27 cellular contexts compared by ENCODE assay signal in the genomic region with DNA sequence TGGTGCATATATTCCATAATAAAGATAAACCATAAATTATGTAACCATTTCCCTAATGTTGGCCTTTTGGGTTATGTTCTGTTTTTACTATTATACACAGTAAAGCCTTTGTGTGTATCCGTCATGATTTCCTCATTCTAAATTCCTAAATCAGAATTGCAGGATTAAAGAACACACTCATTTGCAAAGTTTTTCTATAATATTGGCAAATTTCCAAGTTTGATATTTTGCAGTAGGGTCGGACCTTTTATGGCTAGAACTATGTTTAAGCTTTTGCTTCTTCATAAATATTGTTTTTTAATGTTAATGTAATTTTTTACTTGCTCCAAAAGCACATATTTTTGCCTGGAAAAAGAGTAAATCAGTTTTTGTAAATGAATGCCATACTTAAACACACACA.
"Had no signal": no experiment of that assay in that cellular context is flagged by ENCODE, and none has a peak within 500 bp of the region (broad histone marks: within the 10 kb centered on the region; RNA-seq: fewer than 3 reads in every experiment).

No MANE protein-coding gene starts in this region.

- H3K27me3 ChIP-seq: neutrophil, pancreas, right lobe of liver, sigmoid colon, stomach, thyroid gland, tibial nerve, upper lobe of left lung, vagina had no signal

- H3K36me3 ChIP-seq: prostate gland had no signal

- H3K9me3 ChIP-seq: neutrophil, pancreas, prostate gland, right lobe of liver, sigmoid colon, stomach, thoracic aorta, thyroid gland, tibial nerve, upper lobe of left lung, vagina had no signal

- H3K4me3 ChIP-seq: pancreas, prostate gland, right lobe of liver, sigmoid colon, stomach, thoracic aorta, thyroid gland, tibial nerve, upper lobe of left lung, vagina had no signal

- H3K4me3 Mint-ChIP-seq: natural killer cell treated with Interleukin-12 subunit alpha and Interleukin-12 subunit beta and Interleukin-15 and Interleukin-18, amount 100 ng/mL, for 72 hours; nephron progenitor cell; neural crest cell; stimulated activated effector memory CD8-positive, alpha-beta T cell treated with anti-CD3 and anti-CD28 coated beads, Interleukin-12 subunit alpha, Interleukin-12 subunit beta, amount 100 ng/mL, for 72 hours; stimulated activated naive B cell treated with anti-CD40 and anti-IgM and Interleukin-4, amounts not matched to agents 10 μg/mL and 1 μg/mL and 100 μg/mL, for 72 hours; stimulated activated naive CD8-positive, alpha-beta T cell treated with anti-CD3 and anti-CD28 coated beads, Interleukin-15, Interleukin-2, amounts not matched to agents 100 ng/mL and 50 ng/mL, for 24 hours had no signal

- H3K9me3 Mint-ChIP-seq: natural killer cell treated with Interleukin-12 subunit alpha and Interleukin-12 subunit beta and Interleukin-15 and Interleukin-18, amount 100 ng/mL, for 72 hours; nephron progenitor cell; neural crest cell; stimulated activated effector memory CD8-positive, alpha-beta T cell treated with anti-CD3 and anti-CD28 coated beads, Interleukin-12 subunit alpha, Interleukin-12 subunit beta, amount 100 ng/mL, for 72 hours; stimulated activated naive B cell treated with anti-CD40 and anti-IgM and Interleukin-4, amounts not matched to agents 10 μg/mL and 1 μg/mL and 100 μg/mL, for 72 hours; stimulated activated naive CD8-positive, alpha-beta T cell treated with anti-CD3 and anti-CD28 coated beads, Interleukin-15, Interleukin-2, amounts not matched to agents 100 ng/mL and 50 ng/mL, for 24 hours had no signal

- H3K27ac Mint-ChIP-seq: natural killer cell treated with Interleukin-12 subunit alpha and Interleukin-12 subunit beta and Interleukin-15 and Interleukin-18, amount 100 ng/mL, for 72 hours; stimulated activated effector memory CD8-positive, alpha-beta T cell treated with anti-CD3 and anti-CD28 coated beads, Interleukin-12 subunit alpha, Interleukin-12 subunit beta, amount 100 ng/mL, for 72 hours; stimulated activated naive B cell treated with anti-CD40 and anti-IgM and Interleukin-4, amounts not matched to agents 10 μg/mL and 1 μg/mL and 100 μg/mL, for 72 hours; stimulated activated naive CD8-positive, alpha-beta T cell treated with anti-CD3 and anti-CD28 coated beads, Interleukin-15, Interleukin-2, amounts not matched to agents 100 ng/mL and 50 ng/mL, for 24 hours had no signal

- H3K4me1 ChIP-seq: pancreas, prostate gland, right lobe of liver, sigmoid colon, stomach, thyroid gland, tibial nerve, upper lobe of left lung, vagina had no signal

- H3K4me1 Mint-ChIP-seq: nephron progenitor cell; neural crest cell; stimulated activated effector memory CD8-positive, alpha-beta T cell treated with anti-CD3 and anti-CD28 coated beads, Interleukin-12 subunit alpha, Interleukin-12 subunit beta, amount 100 ng/mL, for 72 hours had no signal

- FAIRE-seq: urothelium cell line had no signal

- ATAC-seq: natural killer cell treated with Interleukin-12 subunit alpha and Interleukin-12 subunit beta and Interleukin-15 and Interleukin-18, amount 100 ng/mL, for 72 hours; pancreas; right cardiac atrium; right lobe of liver; stimulated activated effector memory CD8-positive, alpha-beta T cell treated with anti-CD3 and anti-CD28 coated beads, Interleukin-12 subunit alpha, Interleukin-12 subunit beta, amount 100 ng/mL, for 72 hours; stimulated activated naive B cell treated with anti-CD40 and anti-IgM and Interleukin-4, amounts not matched to agents 10 μg/mL and 1 μg/mL and 100 μg/mL, for 72 hours had no signal

- DNase-seq: nephron progenitor cell; nucleus accumbens; pancreas; right cardiac atrium; right lobe of liver; sigmoid colon; small intestine; stimulated activated CD4-positive, alpha-beta T cell treated with anti-CD3 and anti-CD28 coated beads, Interleukin-15, amount 100 ng/mL, for 24 hours; stimulated activated CD4-positive, alpha-beta T cell treated with anti-CD3 and anti-CD28 coated beads, Interleukin-2, amount 100 ng/mL, for 24 hours; stimulated activated CD4-positive, alpha-beta T cell treated with anti-CD3 and anti-CD28 coated beads, Interleukin-2, amount 100 ng/mL, for 48 hours; stimulated activated CD4-positive, alpha-beta T cell treated with anti-CD3 and anti-CD28 coated beads, Interleukin-4, amount 100 ng/mL, for 24 hours; stimulated activated naive B cell treated with anti-CD40 and anti-IgM and Interleukin-4, amounts not matched to agents 10 μg/mL and 1 μg/mL and 100 μg/mL, for 72 hours; stimulated activated naive CD4-positive, alpha-beta T cell treated with Interleukin-2 at 50 U/mL for 16 hours; stomach; thyroid gland; trophoblast cell; upper lobe of left lung had no signal

- H3K27ac ChIP-seq: neutrophil, pancreas, prostate gland, right lobe of liver, sigmoid colon, stomach, thoracic aorta, thyroid gland, tibial nerve, upper lobe of left lung, vagina had no signal

- H3K27me3 Mint-ChIP-seq: natural killer cell treated with Interleukin-12 subunit alpha and Interleukin-12 subunit beta and Interleukin-15 and Interleukin-18, amount 100 ng/mL, for 72 hours; stimulated activated naive B cell treated with anti-CD40 and anti-IgM and Interleukin-4, amounts not matched to agents 10 μg/mL and 1 μg/mL and 100 μg/mL, for 72 hours; stimulated activated naive CD8-positive, alpha-beta T cell treated with anti-CD3 and anti-CD28 coated beads, Interleukin-15, Interleukin-2, amounts not matched to agents 100 ng/mL and 50 ng/mL, for 24 hours had no signal
